Comparison of ENCODE assay signal across 11 cellular contexts in the genomic region with DNA sequence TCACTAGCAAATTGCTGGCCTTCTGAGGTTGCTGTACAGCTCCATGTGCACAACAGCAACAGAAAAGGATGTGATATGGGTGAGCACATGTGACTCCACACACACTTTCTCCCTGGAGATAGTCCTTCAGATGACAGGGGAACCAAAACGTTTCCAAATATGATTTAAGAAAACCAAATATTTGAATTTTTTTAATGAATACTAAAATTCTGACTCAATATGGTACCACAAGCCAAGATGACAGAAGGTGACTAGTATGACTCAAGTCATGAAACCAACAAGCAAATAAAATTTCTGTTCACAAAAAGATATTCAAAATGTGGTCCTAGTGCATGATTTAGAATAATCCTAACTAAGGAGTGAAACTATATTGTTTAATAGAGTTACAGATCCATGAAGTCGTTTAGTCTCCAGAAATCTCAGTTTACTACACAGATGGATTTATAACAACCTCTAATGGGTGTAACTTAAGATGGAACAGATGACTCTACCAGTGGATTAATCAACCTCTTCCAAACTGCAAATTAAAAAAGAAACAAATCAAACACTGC.
A peak's percentile ranks its signal among the peaks of the same experiment; 100 is the strongest.
DNase-seq lines count a peak whose midpoint lies in the region; ATAC-seq lines count a peak whose summit lies in the region.
"Had no signal": no experiment of that assay in that cellular context is flagged by ENCODE, and none has a peak within 500 bp of the region (broad histone marks: within the 10 kb centered on the region; RNA-seq: fewer than 3 reads in every experiment).

No MANE protein-coding gene starts in this region.

- no peaks in the 10 kb centered on the region for H3K36me3 Mint-ChIP-seq in stimulated activated naive CD8-positive, alpha-beta T cell treated with anti-CD3 and anti-CD28 coated beads, Interleukin-15, Interleukin-2, amounts not matched to agents 100 ng/mL and 50 ng/mL, for 24 hours (ENCODE audit: low read depth)

- no peak overlapping the region for H3K27ac ChIP-seq in right cardiac atrium (ENCODE audit: low read length)

- 56% methylated on average over 2 of the region's 2 CpGs for WGBS in right cardiac atrium

- no peak for DNase-seq in Right ventricle myocardium inferior (ENCODE audit: missing footprints)
- no peak for DNase-seq in right cardiac atrium
- DNase-seq in NCI-H1930 (lab: John Stamatoyannopoulos, UW): no peak
- no peak for DNase-seq in NCI-H1436 treated with DMSO at 0.1 percent for 48 hours (lab: John Stamatoyannopoulos, UW)
- no peak for DNase-seq in NCI-H82 treated with DMSO at 0.1 percent for 48 hours (lab: John Stamatoyannopoulos, UW; ENCODE audit: unreplicated experiment)
- DNase-seq: activated gamma-delta T cell treated with Interleukin-2 at 50 U/mL for 16 hours; naive thymus-derived CD4-positive, alpha-beta T cell; RPMI8226 had no signal

- intact Hi-C loops in Right ventricle myocardium inferior (cut with DNase I) (loop anchor here (10.0 kb wide), 1 partner anchor 106 kb away; no protein-coding TSS in a partner anchor), right cardiac atrium (cut with DNase I) (no loop called here)

- peaks cover 17% of the 10 kb centered on the region for H3K4me1 Mint-ChIP-seq in stimulated activated naive CD8-positive, alpha-beta T cell treated with anti-CD3 and anti-CD28 coated beads, Interleukin-15, Interleukin-2, amounts not matched to agents 100 ng/mL and 50 ng/mL, for 24 hours (ENCODE audit: low read depth)
- H3K4me1 Mint-ChIP-seq: naive thymus-derived CD4-positive, alpha-beta T cell had no signal

- ATAC-seq in Right ventricle myocardium inferior (peak; percentile 35), right cardiac atrium (no peak), GM21576 (IDR thresholded peaks at IDR 0.05; ENCODE audit: unreplicated experiment) (peak; percentile 90), HG03378 (IDR thresholded peaks at IDR 0.05; ENCODE audit: unreplicated experiment) (peak; percentile 97)
- ATAC-seq: naive thymus-derived CD4-positive, alpha-beta T cell had no signal

- no peak overlapping the region for H3K4me3 ChIP-seq in right cardiac atrium (ENCODE audit: low read length)

- H3K27me3 Mint-ChIP-seq in stimulated activated naive CD8-positive, alpha-beta T cell treated with anti-CD3 and anti-CD28 coated beads, Interleukin-15, Interleukin-2, amounts not matched to agents 100 ng/mL and 50 ng/mL, for 24 hours: no peaks in the 10 kb centered on the region
- H3K27me3 Mint-ChIP-seq: naive thymus-derived CD4-positive, alpha-beta T cell had no signal

- peaks cover 2% of the 10 kb centered on the region for H3K4me1 ChIP-seq in right cardiac atrium (ENCODE audit: control insufficient read depth, insufficient read depth, low read length)

- peaks cover 10% of the 10 kb centered on the region for H3K9me3 Mint-ChIP-seq in stimulated activated naive CD8-positive, alpha-beta T cell treated with anti-CD3 and anti-CD28 coated beads, Interleukin-15, Interleukin-2, amounts not matched to agents 100 ng/mL and 50 ng/mL, for 24 hours

- H3K4me3 Mint-ChIP-seq in stimulated activated naive CD8-positive, alpha-beta T cell treated with anti-CD3 and anti-CD28 coated beads, Interleukin-15, Interleukin-2, amounts not matched to agents 100 ng/mL and 50 ng/mL, for 24 hours: no peak overlapping the region
- H3K4me3 Mint-ChIP-seq: naive thymus-derived CD4-positive, alpha-beta T cell had no signal

- no peaks in the 10 kb centered on the region for H3K9me3 ChIP-seq in right cardiac atrium (ENCODE audit: control insufficient read depth, low read length)

- H3K27me3 ChIP-seq in right cardiac atrium (ENCODE audit: control insufficient read depth, insufficient read depth): no peaks in the 10 kb centered on the region

- H3K27ac Mint-ChIP-seq in stimulated activated naive CD8-positive, alpha-beta T cell treated with anti-CD3 and anti-CD28 coated beads, Interleukin-15, Interleukin-2, amounts not matched to agents 100 ng/mL and 50 ng/mL, for 24 hours: peak overlapping the region; percentile 73
- H3K27ac Mint-ChIP-seq: naive thymus-derived CD4-positive, alpha-beta T cell had no signal

Comparison
In these comparisons a context has a peak if more than half of its experiments do, and no peak if none do; other contexts are left out.
1. ATAC-seq: peak in Right ventricle myocardium inferior (single experiment), GM21576 (single experiment) and HG03378 (single experiment); none in right cardiac atrium (0 of 2).